12 cellular contexts compared by ENCODE assay signal in genomic region chr14:96888158-96888557, GRCh38.
DNase-seq lines count a peak whose midpoint lies in the region; ATAC-seq and TF ChIP-seq lines count a peak whose summit lies in the region.
"Had no signal": no experiment of that assay in that cellular context is flagged by ENCODE, and none has a peak within 500 bp of the region (broad histone marks: within the 10 kb centered on the region; RNA-seq: fewer than 3 reads in every experiment).

No MANE protein-coding gene starts in this region.

- intact Hi-C loops in CD14-positive monocyte (cut with micrococcal nuclease), result no loop called here

- DNase-seq in DMS79 treated with DMSO at 0.1 percent for 48 hours (lab: John Stamatoyannopoulos, UW), result peak; percentile 97
- DNase-seq in NCI-H2107 treated with DMSO at 0.1 percent for 48 hours (lab: John Stamatoyannopoulos, UW; ENCODE audit: unreplicated experiment), result no peak
- DNase-seq in hippocampal formation (lab: John Stamatoyannopoulos, UW), result no peak
- DNase-seq in activated gamma-delta T cell treated with Interleukin-2 at 50 U/mL for 16 hours, result no peak
- no peak for DNase-seq in CD14-positive monocyte (ENCODE audit: low spot score)
- DNase-seq: activated T-cell treated with anti-CD3 and anti-CD28 coated beads, Interleukin-2, amount 50 U/mL, for 4 hours; brain microvascular endothelial cell; upper lobe of left lung had no signal

- ATAC-seq in GM19324 (IDR thresholded peaks at IDR 0.05; ENCODE audit: low FRiP score, unreplicated experiment) (peak; percentile 91), HG02610 (IDR thresholded peaks at IDR 0.05; ENCODE audit: unreplicated experiment) (peak; percentile 54), HG03439 (IDR thresholded peaks at IDR 0.05; ENCODE audit: unreplicated experiment) (peak; percentile 77)
- ATAC-seq: A549; activated T-cell treated with anti-CD3 and anti-CD28 coated beads, Interleukin-2, amount 50 U/mL, for 4 hours had no signal

- H3K36me3 Mint-ChIP-seq in CD14-positive monocyte, result peaks cover 3 to 9% of the 10 kb centered on the region in 2 donors

- no peaks in the 10 kb centered on the region for H3K9me3 Mint-ChIP-seq in CD14-positive monocyte
- H3K9me3 Mint-ChIP-seq: activated T-cell treated with anti-CD3 and anti-CD28 coated beads, Interleukin-2, amount 50 U/mL, for 4 hours had no signal

- no peak for TF ChIP-seq CTCF in CD14-positive monocyte (IDR thresholded peaks at IDR 0.05)

- H3K27ac Mint-ChIP-seq in CD14-positive monocyte, result no peak overlapping the region

- H3K4me1 Mint-ChIP-seq in CD14-positive monocyte, result no peaks in the 10 kb centered on the region

- no peak overlapping the region for H3K4me3 Mint-ChIP-seq in CD14-positive monocyte
- H3K4me3 Mint-ChIP-seq: activated T-cell treated with anti-CD3 and anti-CD28 coated beads, Interleukin-2, amount 50 U/mL, for 4 hours had no signal

- no peaks in the 10 kb centered on the region for H3K27me3 Mint-ChIP-seq in CD14-positive monocyte (ENCODE audit: low read depth in 3 of 3)
